In the genomic region with DNA sequence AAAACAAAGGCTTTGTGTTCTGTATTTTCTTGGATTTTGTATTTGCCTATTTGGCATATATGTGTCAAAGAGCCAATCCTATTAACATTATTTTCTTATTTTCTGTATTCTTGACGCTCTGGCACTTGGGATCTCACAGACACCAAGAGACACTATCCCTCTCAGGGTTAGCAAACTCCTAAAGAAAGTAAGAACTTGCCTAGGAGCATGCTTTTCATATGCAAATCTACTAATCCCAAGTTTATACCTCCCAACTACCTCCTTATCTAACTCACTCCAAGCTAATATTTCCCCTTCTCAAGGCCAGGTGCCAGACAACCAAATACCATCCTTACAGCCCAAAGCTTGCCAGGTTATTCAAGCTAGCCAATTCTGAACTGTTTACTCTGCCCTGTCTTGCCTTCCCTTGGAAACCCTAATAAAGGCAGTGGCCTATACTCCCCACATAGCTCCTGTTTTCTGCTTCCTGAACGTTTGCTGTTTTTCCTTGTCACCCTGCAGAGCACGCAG, we compare ENCODE assay signal across 34 cellular contexts.
"Had no signal": no experiment of that assay in that cellular context is flagged by ENCODE, and none has a peak within 500 bp of the region (broad histone marks: within the 10 kb centered on the region; RNA-seq: fewer than 3 reads in every experiment).

No MANE protein-coding gene starts in this region.

- H3K4me1 Mint-ChIP-seq: activated CD4-positive, alpha-beta T cell treated with anti-CD3 and anti-CD28 coated beads for 36 hours; activated CD4-positive, alpha-beta T cell treated with anti-CD3 and anti-CD28 coated beads, Interleukin-2, amount 10 ng/mL, durations not matched to agents 7 days and 5 days; activated naive CD4-positive, alpha-beta T cell treated with anti-CD3 and anti-CD28 coated beads, Interleukin-2, amount 10 ng/mL, durations not matched to agents 7 days and 5 days; activated naive CD8-positive, alpha-beta T cell treated with anti-CD3 and anti-CD28 coated beads, Interleukin-2, amount 50 U/mL, for 24 hours; brain had no signal

- DNase-seq: activated CD4-positive, alpha-beta memory T cell treated with anti-CD3 and anti-CD28 coated beads for 36 hours; activated CD4-positive, alpha-beta T cell treated with anti-CD3 and anti-CD28 coated beads for 36 hours; activated CD4-positive, alpha-beta T cell treated with anti-CD3 and anti-CD28 coated beads, Interleukin-2, amount 10 ng/mL, durations not matched to agents 7 days and 5 days; activated CD8-positive, alpha-beta memory T cell treated with anti-CD3 and anti-CD28 coated beads, Interleukin-2, amount 50 U/mL, for 4 hours; activated gamma-delta T cell treated with Interleukin-2 at 50 U/mL for 16 hours; activated naive CD4-positive, alpha-beta T cell treated with anti-CD3 and anti-CD28 coated beads, Interleukin-2, amount 10 ng/mL, durations not matched to agents 7 days and 5 days; activated naive CD8-positive, alpha-beta T cell treated with anti-CD3 and anti-CD28 coated beads, Interleukin-2, amount 50 U/mL, for 24 hours; activated T-cell treated with anti-CD3 and anti-CD28 coated beads for 4 hours; activated T-cell treated with anti-CD3 and anti-CD28 coated beads, Interleukin-2, amount 50 U/mL, for 4 hours; anterior cingulate cortex; central memory CD4-positive, alpha-beta T cell; MG63; NCI-H1048; NCI-H1105 treated with DMSO at 0.1 percent for 48 hours; NCI-H1436; NCI-H1694; NCI-H1930; NCI-H2081 treated with DMSO at 0.1 percent for 48 hours; NCI-H226; NCI-H446 treated with DMSO at 0.1 percent for 48 hours; NCI-H524; NCI-H748 treated with DMSO at 0.1 percent for 48 hours; OCI-M1; SHP77; SK-N-SH had no signal

- H3K9ac ChIP-seq: SK-N-SH had no signal

- H3K27me3 Mint-ChIP-seq: activated CD4-positive, alpha-beta memory T cell treated with anti-CD3 and anti-CD28 coated beads for 36 hours; activated CD4-positive, alpha-beta T cell treated with anti-CD3 and anti-CD28 coated beads for 36 hours; activated CD4-positive, alpha-beta T cell treated with anti-CD3 and anti-CD28 coated beads, Interleukin-2, amount 10 ng/mL, durations not matched to agents 7 days and 5 days; activated naive CD4-positive, alpha-beta T cell treated with anti-CD3 and anti-CD28 coated beads, Interleukin-2, amount 10 ng/mL, durations not matched to agents 7 days and 5 days; activated naive CD8-positive, alpha-beta T cell; activated naive CD8-positive, alpha-beta T cell treated with anti-CD3 and anti-CD28 coated beads, Interleukin-2, amount 50 U/mL, for 24 hours; brain had no signal

- H3K4me1 ChIP-seq: SJSA1 had no signal

- H3K36me3 Mint-ChIP-seq: activated CD4-positive, alpha-beta memory T cell treated with anti-CD3 and anti-CD28 coated beads for 36 hours; activated naive CD4-positive, alpha-beta T cell treated with anti-CD3 and anti-CD28 coated beads, Interleukin-2, amount 10 ng/mL, durations not matched to agents 7 days and 5 days; activated naive CD8-positive, alpha-beta T cell; brain had no signal

- H3K27me3 ChIP-seq: MG63, SJSA1 had no signal

- H3K9me3 ChIP-seq: MG63, SJSA1, SK-N-SH had no signal

- H3K27ac Mint-ChIP-seq: activated CD4-positive, alpha-beta memory T cell treated with anti-CD3 and anti-CD28 coated beads for 36 hours; activated CD4-positive, alpha-beta T cell treated with anti-CD3 and anti-CD28 coated beads for 36 hours; activated CD4-positive, alpha-beta T cell treated with anti-CD3 and anti-CD28 coated beads, Interleukin-2, amount 10 ng/mL, durations not matched to agents 7 days and 5 days; activated naive CD4-positive, alpha-beta T cell treated with anti-CD3 and anti-CD28 coated beads, Interleukin-2, amount 10 ng/mL, durations not matched to agents 7 days and 5 days; activated naive CD8-positive, alpha-beta T cell; activated naive CD8-positive, alpha-beta T cell treated with anti-CD3 and anti-CD28 coated beads, Interleukin-2, amount 50 U/mL, for 24 hours; activated T-helper 1 cell treated with anti-CD3 and anti-CD28 coated beads, Interleukin-12 subunit alpha, Interleukin-12 subunit beta, Interleukin-2, Interleukin-4 antibody, amounts not matched to agents 30 ng/mL and 10 ng/mL and 1 ng/mL, durations not matched to agents 14 hours and 24 hours and 36 hours; brain; T-helper 1 cell treated with Interleukin-12 subunit alpha and Interleukin-12 subunit beta and Interleukin-4 antibody, amounts not matched to agents 30 μg/mL and 1 μg/mL, for 36 hours; T-helper 2 cell treated with Interferon-gamma antibody and Interleukin-4, amounts not matched to agents 5 μg/mL and 100 μg/mL, for 36 hours had no signal

- H3K4me3 ChIP-seq: K562, MG63, SJSA1 had no signal

- H3K4me3 Mint-ChIP-seq: activated CD4-positive, alpha-beta memory T cell treated with anti-CD3 and anti-CD28 coated beads for 36 hours; activated CD4-positive, alpha-beta T cell treated with anti-CD3 and anti-CD28 coated beads for 36 hours; activated CD4-positive, alpha-beta T cell treated with anti-CD3 and anti-CD28 coated beads, Interleukin-2, amount 10 ng/mL, durations not matched to agents 7 days and 5 days; activated naive CD4-positive, alpha-beta T cell treated with anti-CD3 and anti-CD28 coated beads, Interleukin-2, amount 10 ng/mL, durations not matched to agents 7 days and 5 days; activated naive CD8-positive, alpha-beta T cell; activated naive CD8-positive, alpha-beta T cell treated with anti-CD3 and anti-CD28 coated beads, Interleukin-2, amount 50 U/mL, for 24 hours; activated T-cell treated with anti-CD3 and anti-CD28 coated beads, Interleukin-2, amount 50 U/mL, for 4 hours; activated T-helper 1 cell treated with anti-CD3 and anti-CD28 coated beads, Interleukin-12 subunit alpha, Interleukin-12 subunit beta, Interleukin-2, Interleukin-4 antibody, amounts not matched to agents 30 ng/mL and 10 ng/mL and 1 ng/mL, durations not matched to agents 14 hours and 24 hours and 36 hours; brain; T-helper 1 cell treated with Interleukin-12 subunit alpha and Interleukin-12 subunit beta and Interleukin-4 antibody, amounts not matched to agents 30 μg/mL and 1 μg/mL, for 36 hours; T-helper 2 cell treated with Interferon-gamma antibody and Interleukin-4, amounts not matched to agents 5 μg/mL and 100 μg/mL, for 36 hours had no signal

- H3K36me3 ChIP-seq: MG63, SJSA1 had no signal

- ATAC-seq: activated CD4-positive, alpha-beta T cell treated with anti-CD3 and anti-CD28 coated beads for 36 hours; activated CD4-positive, CD25-positive, alpha-beta regulatory T cell treated with anti-CD3 and anti-CD28 coated beads, Interleukin-2, amount 50 U/mL, for 24 hours; activated naive CD8-positive, alpha-beta T cell treated with anti-CD3 and anti-CD28 coated beads, Interleukin-2, amount 50 U/mL, for 24 hours; activated T-cell treated with anti-CD3 and anti-CD28 coated beads, Interleukin-2, amount 50 U/mL, for 4 hours; K562; Panc1 had no signal

- H3K27ac ChIP-seq: SJSA1 had no signal
